9 cellular contexts compared by ENCODE assay signal in genomic region chr1:161706483-161707347, GRCh38. TPM values are rescaled to one million over a fixed set of nuclear protein-coding genes. Genes with fewer than 3 reads are reported as not detected.
DNase-seq lines count a peak whose midpoint lies in the region; ATAC-seq and TF ChIP-seq lines count a peak whose summit lies in the region.
"Had no signal": no experiment of that assay in that cellular context is flagged by ENCODE, and none has a peak within 500 bp of the region (broad histone marks: within the 10 kb centered on the region; RNA-seq: fewer than 3 reads in every experiment).

FCRLA (plus strand) TSS chr1:161707229; CDS start chr1:161707265, 36 bp downstream.

- H3K36me3 ChIP-seq in ascending aorta = no peaks in the 10 kb centered on the region

- no peak for TF ChIP-seq CTCF in ascending aorta (IDR thresholded peaks at IDR 0.05)

- peak; percentile 61 for ATAC-seq in GM21360 (IDR thresholded peaks at IDR 0.05; ENCODE audit: unreplicated experiment)
- ATAC-seq in HG03521 (IDR thresholded peaks at IDR 0.05; ENCODE audit: unreplicated experiment) = peak; percentile 62

- H3K27ac ChIP-seq in ascending aorta = peak within 1 kb of the TSS; percentile 58 to 81

- H3K9me3 ChIP-seq in ascending aorta = no peaks in the 10 kb centered on the region

- DNase-seq in GM04503 (ENCODE audit: low read depth) (peak; percentile 98), ascending aorta (ENCODE audit: low spot score in 2 of 2) (no peak), pons (ENCODE audit: low spot score) (peak; percentile 33), NK-92 (lab: John Stamatoyannopoulos, UW; ENCODE audit: unreplicated experiment) (no peak), midbrain (lab: John Stamatoyannopoulos, UW) (no peak)
- no peak for DNase-seq in activated naive CD4-positive, alpha-beta T cell treated with anti-CD3 and anti-CD28 coated beads, Interleukin-2, amount 50 U/mL, for 16 hours

- no peaks in the 10 kb centered on the region for H3K27me3 ChIP-seq in ascending aorta

- intact Hi-C loops in ascending aorta (cut with DNase I) = loop anchor here (1.0 kb wide), 1 partner anchor 20 kb away; no protein-coding TSS in a partner anchor

- no peak within 1 kb of the TSS for H3K4me3 ChIP-seq in ascending aorta

- peaks cover 0 to 4% of the 10 kb centered on the region in 2 donors for H3K4me1 ChIP-seq in ascending aorta

RNA-seq across cellular contexts. Expression of gene FCRLA, which starts in this region (rescaled TPM):
- not detected for total RNA-seq in ascending aorta
- total RNA-seq: T-helper 1 cell treated with Interleukin-12 subunit alpha and Interleukin-12 subunit beta and Interleukin-4 antibody, amounts not matched to agents 30 ng/mL and 1 ng/mL, for 36 hours had no signal

Comparison
In these comparisons a context has a peak if more than half of its experiments do, and no peak if none do; other contexts are left out.
1. DNase-seq: peak in GM04503 (single experiment) and pons (single experiment); none in ascending aorta (0 of 2), NK-92 (single experiment), midbrain (single experiment) and activated naive CD4-positive, alpha-beta T cell treated with anti-CD3 and anti-CD28 coated beads, Interleukin-2, amount 50 U/mL, for 16 hours (single experiment).